Comparison of ENCODE assay signal across 1 cellular context in the genomic region with DNA sequence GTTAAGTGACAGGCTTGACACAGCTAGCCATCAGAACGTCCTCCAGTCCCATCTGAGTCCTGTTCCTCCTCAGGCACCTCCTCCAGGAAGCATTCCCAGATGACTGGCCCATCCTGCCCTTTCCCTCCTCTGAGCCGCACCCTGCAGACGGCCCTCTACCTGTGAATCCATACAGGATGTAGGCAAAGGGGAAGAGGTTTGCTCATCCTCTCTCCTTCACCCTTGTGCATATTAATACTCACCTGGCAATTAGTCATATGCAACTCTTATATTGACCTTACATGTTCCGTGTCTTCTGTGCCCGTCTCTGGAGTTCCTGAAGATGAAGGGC.
TF ChIP-seq lines count a peak whose summit lies in the region.

No MANE protein-coding gene starts in this region.

TF ChIP-seq in SK-N-SH, 30 proteins besides CTCF, POLR2A, EP300 and RAD21 (continued from another document):
- TF ChIP-seq, protein P1, sequence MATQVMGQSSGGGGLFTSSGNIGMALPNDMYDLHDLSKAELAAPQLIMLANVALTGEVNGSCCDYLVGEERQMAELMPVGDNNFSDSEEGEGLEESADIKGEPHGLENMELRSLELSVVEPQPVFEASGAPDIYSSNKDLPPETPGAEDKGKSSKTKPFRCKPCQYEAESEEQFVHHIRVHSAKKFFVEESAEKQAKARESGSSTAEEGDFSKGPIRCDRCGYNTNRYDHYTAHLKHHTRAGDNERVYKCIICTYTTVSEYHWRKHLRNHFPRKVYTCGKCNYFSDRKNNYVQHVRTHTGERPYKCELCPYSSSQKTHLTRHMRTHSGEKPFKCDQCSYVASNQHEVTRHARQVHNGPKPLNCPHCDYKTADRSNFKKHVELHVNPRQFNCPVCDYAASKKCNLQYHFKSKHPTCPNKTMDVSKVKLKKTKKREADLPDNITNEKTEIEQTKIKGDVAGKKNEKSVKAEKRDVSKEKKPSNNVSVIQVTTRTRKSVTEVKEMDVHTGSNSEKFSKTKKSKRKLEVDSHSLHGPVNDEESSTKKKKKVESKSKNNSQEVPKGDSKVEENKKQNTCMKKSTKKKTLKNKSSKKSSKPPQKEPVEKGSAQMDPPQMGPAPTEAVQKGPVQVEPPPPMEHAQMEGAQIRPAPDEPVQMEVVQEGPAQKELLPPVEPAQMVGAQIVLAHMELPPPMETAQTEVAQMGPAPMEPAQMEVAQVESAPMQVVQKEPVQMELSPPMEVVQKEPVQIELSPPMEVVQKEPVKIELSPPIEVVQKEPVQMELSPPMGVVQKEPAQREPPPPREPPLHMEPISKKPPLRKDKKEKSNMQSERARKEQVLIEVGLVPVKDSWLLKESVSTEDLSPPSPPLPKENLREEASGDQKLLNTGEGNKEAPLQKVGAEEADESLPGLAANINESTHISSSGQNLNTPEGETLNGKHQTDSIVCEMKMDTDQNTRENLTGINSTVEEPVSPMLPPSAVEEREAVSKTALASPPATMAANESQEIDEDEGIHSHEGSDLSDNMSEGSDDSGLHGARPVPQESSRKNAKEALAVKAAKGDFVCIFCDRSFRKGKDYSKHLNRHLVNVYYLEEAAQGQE (IDR thresholded peaks at IDR 0.05; ENCODE audit: low read depth, low read length), result no peak
- TF ChIP-seq POLR2AphosphoS5 (IDR thresholded peaks at IDR 0.05; ENCODE audit: low read depth, low read length), result no peak
- no peak for TF ChIP-seq RFX5 (IDR thresholded peaks at IDR 0.05; ENCODE audit: low read length)
- TF ChIP-seq, protein P2, sequence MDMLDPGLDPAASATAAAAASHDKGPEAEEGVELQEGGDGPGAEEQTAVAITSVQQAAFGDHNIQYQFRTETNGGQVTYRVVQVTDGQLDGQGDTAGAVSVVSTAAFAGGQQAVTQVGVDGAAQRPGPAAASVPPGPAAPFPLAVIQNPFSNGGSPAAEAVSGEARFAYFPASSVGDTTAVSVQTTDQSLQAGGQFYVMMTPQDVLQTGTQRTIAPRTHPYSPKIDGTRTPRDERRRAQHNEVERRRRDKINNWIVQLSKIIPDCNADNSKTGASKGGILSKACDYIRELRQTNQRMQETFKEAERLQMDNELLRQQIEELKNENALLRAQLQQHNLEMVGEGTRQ (IDR thresholded peaks at IDR 0.05; ENCODE audit: borderline replicate concordance, low read depth, low read length), result no peak
- TF ChIP-seq SMC3 (IDR thresholded peaks at IDR 0.05; ENCODE audit: low read depth, low read length), result no peak
- no peak for TF ChIP-seq ELF1 (IDR thresholded peaks at IDR 0.05)
